Comparison of ENCODE assay signal across 10 cellular contexts in the genomic region with DNA sequence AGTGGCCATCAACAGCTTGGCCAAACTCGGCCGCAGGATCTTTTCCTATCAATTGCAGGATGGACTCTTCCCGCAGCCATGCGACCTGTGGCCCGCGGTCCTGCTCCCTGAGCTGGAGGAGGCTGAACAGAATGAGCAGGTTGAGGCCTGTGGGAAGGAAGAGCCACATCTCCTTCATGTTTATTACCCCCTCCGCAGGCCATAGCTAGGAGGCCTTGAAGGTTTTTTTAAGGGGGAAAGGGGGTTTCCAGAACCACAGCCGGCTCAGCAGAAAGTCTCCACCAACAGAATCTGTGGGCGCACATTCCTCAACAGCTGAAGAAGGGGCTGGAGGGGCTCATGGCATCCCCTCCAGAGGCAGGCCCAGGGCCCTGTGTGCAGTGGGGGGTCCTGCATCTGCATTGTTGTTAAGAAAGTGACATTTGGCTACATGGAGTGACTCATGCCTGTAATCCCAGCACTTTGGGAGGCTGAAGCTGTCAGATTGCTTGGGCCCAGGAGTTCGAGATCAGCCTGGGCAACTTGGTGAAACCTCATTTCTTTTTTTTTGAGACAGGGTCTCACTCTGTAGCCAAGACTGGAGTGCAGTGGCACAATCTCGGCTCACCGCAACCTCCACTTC. TPM values are rescaled to one million over a fixed set of nuclear protein-coding genes. Genes with fewer than 3 reads are reported as not detected.
A peak's percentile ranks its signal among the peaks of the same experiment; 100 is the strongest.
DNase-seq lines count a peak whose midpoint lies in the region; ATAC-seq and TF ChIP-seq lines count a peak whose summit lies in the region.
"Had no signal": no experiment of that assay in that cellular context is flagged by ENCODE, and none has a peak within 500 bp of the region (broad histone marks: within the 10 kb centered on the region; RNA-seq: fewer than 3 reads in every experiment).

No MANE protein-coding gene starts in this region.

- H3K4me3 Mint-ChIP-seq in Calu3 (ENCODE audit: low read depth, unreplicated experiment) (peak overlapping the region; percentile 43), nephron progenitor cell (peak overlapping the region; percentile 67)

- H3K9me3 Mint-ChIP-seq in Calu3 (ENCODE audit: low read depth, unreplicated experiment) (no peaks in the 10 kb centered on the region), nephron progenitor cell (no peaks in the 10 kb centered on the region)

- H3K4me1 ChIP-seq in body of pancreas, result peaks cover 48% of the 10 kb centered on the region

- no peaks in the 10 kb centered on the region for H3K27me3 ChIP-seq in body of pancreas
- H3K27me3 ChIP-seq: cardiac muscle cell had no signal

- H3K36me3 ChIP-seq in body of pancreas (replicated peaks in 1 of 2; ENCODE audit: insufficient read depth in 1 of 2, low read depth in 2 of 2), result no peaks in the 10 kb centered on the region
- H3K36me3 ChIP-seq: cardiac muscle cell had no signal

- ATAC-seq in HG02588 (IDR thresholded peaks at IDR 0.05; ENCODE audit: unreplicated experiment) (peak; percentile 12), body of pancreas (no peak)

- no TSS peak for BruUV-seq in Calu3 (replicated peaks; lab: Mats Ljungman, UMichigan)

- DNase-seq in Calu3 (no peak), body of pancreas (no peak), nephron progenitor cell (no peak), D341Med (ENCODE audit: low spot score) (no peak), NCI-H510A treated with DMSO at 0.1 percent for 48 hours (lab: John Stamatoyannopoulos, UW) (no peak), HEK293T (ENCODE audit: extremely low spot score) (no peak)
- DNase-seq in activated CD8-positive, alpha-beta memory T cell treated with anti-CD3 and anti-CD28 coated beads, Interleukin-2, amount 50 U/mL, for 48 hours, result no peak

- CTCF ChIA-PET in Calu3 (lab: Charles Lee), result interaction anchor here (0.7 kb wide), 1 partner anchor 30 kb away, joined by 6 read pairs; no protein-coding TSS in a partner anchor
- CTCF ChIA-PET in HEK293T (lab: Yijun Ruan, JAX), result interaction anchor here (0.7 kb wide), 1 partner anchor 31 kb away, joined by 6 read pairs; no protein-coding TSS in a partner anchor

- intact Hi-C loops in Calu3 (cut with micrococcal nuclease; ENCODE audit: unreplicated experiment), result no loop called here
- intact Hi-C loops in body of pancreas (cut with DNase I), result no loop called here

- H3K36me3 Mint-ChIP-seq in Calu3 (ENCODE audit: insufficient read depth, unreplicated experiment) (no peaks in the 10 kb centered on the region), nephron progenitor cell (ENCODE audit: low read depth) (no peaks in the 10 kb centered on the region)

- H3K27ac Mint-ChIP-seq in Calu3 (ENCODE audit: unreplicated experiment) (no peak overlapping the region), nephron progenitor cell (no peak overlapping the region)

- H3K27ac ChIP-seq in body of pancreas, result peak overlapping the region; percentile 68 to 78 (median 77)
- H3K27ac ChIP-seq: cardiac muscle cell had no signal

- no peak overlapping the region for H3K4me3 ChIP-seq in body of pancreas
- H3K4me3 ChIP-seq: cardiac muscle cell had no signal

- H3K4me1 Mint-ChIP-seq in Calu3 (ENCODE audit: low read depth, unreplicated experiment) (peaks cover 8% of the 10 kb centered on the region), nephron progenitor cell (peaks cover 44% of the 10 kb centered on the region)

- POLR2A ChIA-PET in HEK293T (lab: Yijun Ruan, JAX), result no interaction called here

- no peaks in the 10 kb centered on the region for H3K9me3 ChIP-seq in body of pancreas

- H3K27me3 Mint-ChIP-seq in Calu3 (ENCODE audit: unreplicated experiment) (no peaks in the 10 kb centered on the region), nephron progenitor cell (ENCODE audit: low read depth, poor library complexity) (peaks cover 8% of the 10 kb centered on the region)

- 51 to 94% methylated on average over 3 to 12 of the region's 12 CpGs for WGBS in body of pancreas, 2 donors

- TF ChIP-seq CTCF in Calu3 (IDR thresholded peaks at IDR 0.05; ENCODE audit: unreplicated experiment) (no peak), body of pancreas (IDR thresholded peaks at IDR 0.05) (no peak), nephron progenitor cell (IDR thresholded peaks at IDR 0.05) (no peak)

- TF ChIP-seq POLR2A in body of pancreas (IDR thresholded peaks at IDR 0.05), result no peak

TF ChIP-seq in HEK293T, 16 proteins besides CTCF, POLR2A, EP300 and RAD21:
- no peak for TF ChIP-seq FOXA1 (IDR thresholded peaks at IDR 0.05)
- no peak for TF ChIP-seq FOXM1 (IDR thresholded peaks at IDR 0.05; ENCODE audit: borderline replicate concordance)

RNA-seq across cellular contexts. Expression of a gene that starts 25.2 kb away (rescaled TPM):
- total RNA-seq in Calu3 (2022), result 23.2 and 27.7 TPM in 2 replicates
- 10 to 100 TPM; 12.5 to 36.3 TPM for total RNA-seq in body of pancreas

RNA-seq across cellular contexts. Expression of a gene that starts 55.7 kb away (rescaled TPM):
- total RNA-seq in Calu3 (2022), result not detected in 2 replicates
- 1 to 10 TPM; 2.0 to 4.7 TPM for total RNA-seq in body of pancreas
- total RNA-seq: cardiac muscle cell, NCI-H460 had no signal
